13 cellular contexts compared by ENCODE assay signal in the genomic region with DNA sequence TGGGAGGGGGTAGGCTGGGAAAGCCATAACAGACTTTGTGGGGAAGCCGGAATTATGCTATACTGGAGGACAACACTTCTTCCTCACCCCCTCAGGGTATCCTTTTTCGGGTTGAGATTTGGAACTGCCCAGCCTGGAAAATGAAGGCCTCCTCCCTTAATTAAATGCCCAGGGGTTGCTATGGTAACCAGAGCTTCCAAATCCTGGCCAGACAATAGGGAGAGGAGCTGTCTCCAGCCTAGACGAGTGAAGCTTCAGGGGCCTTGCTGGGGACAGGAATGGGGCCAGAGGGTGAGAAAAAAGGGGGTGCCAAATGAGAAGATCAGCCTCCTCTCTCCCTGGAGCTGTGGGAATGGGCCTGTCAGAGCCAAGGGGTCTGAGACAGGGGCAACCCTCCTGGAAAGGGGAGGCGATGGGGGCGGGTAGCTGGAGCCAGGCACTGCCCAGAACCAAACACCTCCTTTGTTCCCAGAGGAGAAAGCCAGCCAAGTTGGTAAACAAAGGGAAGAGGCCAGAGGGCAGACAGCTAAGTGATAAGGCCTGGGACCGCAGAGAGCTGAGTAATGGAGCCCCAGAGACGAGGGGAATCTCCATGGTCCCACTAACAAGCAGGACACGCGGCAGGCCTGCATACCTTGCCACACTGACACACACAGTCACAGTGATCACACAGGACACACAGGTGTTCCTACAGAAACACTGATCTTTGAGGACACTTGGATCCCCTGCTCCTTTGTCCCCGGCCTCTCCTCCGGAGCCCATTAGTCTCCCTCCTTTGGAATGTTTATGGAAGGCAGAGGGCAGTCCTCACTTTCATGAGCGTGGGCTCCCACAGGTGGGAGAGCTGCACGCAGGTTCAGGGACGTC. TPM values are rescaled to one million over a fixed set of nuclear protein-coding genes. Genes with fewer than 3 reads are reported as not detected.
A peak's percentile ranks its signal among the peaks of the same experiment; 100 is the strongest.
DNase-seq lines count a peak whose midpoint lies in the region; ATAC-seq and TF ChIP-seq lines count a peak whose summit lies in the region.
"Had no signal": no experiment of that assay in that cellular context is flagged by ENCODE, and none has a peak within 500 bp of the region (broad histone marks: within the 10 kb centered on the region; RNA-seq: fewer than 3 reads in every experiment).

No MANE protein-coding gene starts in this region.

- H3K4me1 Mint-ChIP-seq in Caco-2 (ENCODE audit: low read depth, unreplicated experiment), result peaks cover 68% of the 10 kb centered on the region

- CTCF ChIA-PET in Caco-2 (lab: Charles Lee), result interaction anchor here (0.6 to 3.7 kb wide), 12 partner anchors 7 to 579 kb away, joined by 3 to 50 read pairs (median 4); a partner anchor contains a TSS

- H3K9me3 Mint-ChIP-seq in Caco-2 (ENCODE audit: unreplicated experiment), result no peaks in the 10 kb centered on the region
- H3K9me3 Mint-ChIP-seq: CD4-positive, CD25-positive, alpha-beta regulatory T cell had no signal

- TSS peak; percentile 94 for BruUV-seq in Caco-2 (replicated peaks; lab: Mats Ljungman, UMichigan)

- H3K27ac Mint-ChIP-seq in Caco-2 (ENCODE audit: unreplicated experiment), result peak overlapping the region; percentile 96
- H3K27ac Mint-ChIP-seq: CD4-positive, CD25-positive, alpha-beta regulatory T cell had no signal

- H3K9me3 ChIP-seq in Caco-2, result no peaks in the 10 kb centered on the region
- H3K9me3 ChIP-seq: tibial artery had no signal

- H3K36me3 Mint-ChIP-seq in Caco-2 (ENCODE audit: insufficient read depth, unreplicated experiment), result peaks cover 18% of the 10 kb centered on the region
- H3K36me3 Mint-ChIP-seq: CD4-positive, CD25-positive, alpha-beta regulatory T cell had no signal

- H3K27ac ChIP-seq in dorsolateral prefrontal cortex, result peak overlapping the region in 56 of 59 donors; percentile 1 to 84 (median 68)
- H3K27ac ChIP-seq: tibial artery had no signal

- no peaks in the 10 kb centered on the region for H3K36me3 ChIP-seq in Caco-2 (ENCODE audit: control insufficient read depth, insufficient read depth, low read length)
- H3K36me3 ChIP-seq: tibial artery had no signal

- POLR2A ChIA-PET in Caco-2 (lab: Charles Lee), result interaction anchor here (0.5 to 4.1 kb wide), 8 partner anchors 7 to 354 kb away, joined by 3 to 58 read pairs (median 8); a partner anchor contains a TSS

- H3K27me3 Mint-ChIP-seq in Caco-2 (ENCODE audit: insufficient read depth, unreplicated experiment), result no peaks in the 10 kb centered on the region

- DNase-seq in Caco-2 (peak; percentile 89 to 92), NCI-H2196 (lab: John Stamatoyannopoulos, UW; ENCODE audit: unreplicated experiment) (peak; percentile 43), dorsolateral prefrontal cortex (peak in 1 of 10 donors; percentile 47), mucosa of gallbladder (ENCODE audit: low spot score) (peak; percentile 65), GM20000 (ENCODE audit: low spot score) (no peak)
- no peak for DNase-seq in stimulated activated CD4-positive, alpha-beta T cell treated with anti-CD3 and anti-CD28 coated beads, Interleukin-4, amount 100 ng/mL, for 4 hours
- DNase-seq in stimulated activated CD4-positive, alpha-beta T cell treated with anti-CD3 and anti-CD28 coated beads, Interleukin-4, amount 100 ng/mL, for 1 hour, result no peak
- DNase-seq: CD4-positive, CD25-positive, alpha-beta regulatory T cell; NCI-H1105 treated with DMSO at 0.1 percent for 48 hours; tibial artery had no signal

- H3K4me3 ChIP-seq in Caco-2 (ENCODE audit: low read depth, low read length) (peak overlapping the region; percentile 6; the same call in 1 of the 2 replicates), dorsolateral prefrontal cortex (no peak overlapping the region)
- H3K4me3 ChIP-seq: lung, tibial artery had no signal

- peak overlapping the region; percentile 70 for H3K4me3 Mint-ChIP-seq in Caco-2 (ENCODE audit: unreplicated experiment)
- H3K4me3 Mint-ChIP-seq: CD4-positive, CD25-positive, alpha-beta regulatory T cell had no signal

- TF ChIP-seq CTCF in Caco-2 (IDR thresholded peaks at IDR 0.05; ENCODE audit: insufficient read depth in 1 of 2, low read depth in 1 of 2, low read length in 1 of 2, severe bottlenecking in 1 of 2, unreplicated experiment in 1 of 2), result no peak
- TF ChIP-seq CTCF in dorsolateral prefrontal cortex (IDR thresholded peaks at IDR 0.05 in 54 of 56, conservative IDR thresholded peaks at IDR 0.05 in 2 of 56; ENCODE audit: low read depth in 1 of 56, partially characterized antibody in 56 of 56), result no peak
- TF ChIP-seq CTCF in GM20000 (IDR thresholded peaks at IDR 0.05; ENCODE audit: extremely low read depth, missing control alignments), result no peak

- ATAC-seq in HG02623 (IDR thresholded peaks at IDR 0.05; ENCODE audit: unreplicated experiment), result no peak
- ATAC-seq: esophagus mucosa had no signal

- peaks cover 66% of the 10 kb centered on the region for H3K4me1 ChIP-seq in Caco-2

- no peaks in the 10 kb centered on the region for H3K27me3 ChIP-seq in Caco-2 (replicated peaks; ENCODE audit: control insufficient read depth, insufficient read depth, low read length)
- no peaks in the 10 kb centered on the region for H3K27me3 ChIP-seq in dorsolateral prefrontal cortex

- intact Hi-C loops in Caco-2 (cut with micrococcal nuclease; ENCODE audit: unreplicated experiment), result loop anchor here (1.0 to 2.0 kb wide), 3 partner anchors 8 to 31 kb away; a partner anchor contains a TSS
- intact Hi-C loops in dorsolateral prefrontal cortex (cut with DNase I), result no loop called here

RNA-seq across cellular contexts. Expression of a gene that starts 17.9 kb away (rescaled TPM):
- total RNA-seq in Caco-2 (2022) (5.1 and 5.2 TPM in 2 replicates), dorsolateral prefrontal cortex (100 to 1,000 TPM in 1 of 120 experiments, 10 to 100 TPM in 119; 15.3 to 117 (median 55.5) TPM), mucosa of gallbladder (14.6 TPM)

RNA-seq across cellular contexts. Expression of a gene that starts 31.6 kb away (rescaled TPM):
- total RNA-seq in Caco-2 (2022), result 151 and 152 TPM in 2 replicates
- 10 to 100 TPM; 43.5 to 81.2 (median 57.8) TPM for total RNA-seq in dorsolateral prefrontal cortex
- 85.1 TPM for total RNA-seq in mucosa of gallbladder

RNA-seq across cellular contexts. Expression of a gene that starts 41.8 kb away (rescaled TPM):
- total RNA-seq in Caco-2 (2022), result 79.5 and 83.2 TPM in 2 replicates
- total RNA-seq in dorsolateral prefrontal cortex, result 10 to 100 TPM; 12.6 to 42.0 (median 28.8) TPM
- total RNA-seq in mucosa of gallbladder, result 34.6 TPM

Comparison
In these comparisons a context has a peak if more than half of its experiments do, and no peak if none do; other contexts are left out.
1. DNase-seq: peak in Caco-2 (2 of 2), NCI-H2196 (single experiment) and mucosa of gallbladder (single experiment); none in GM20000 (single experiment), stimulated activated CD4-positive, alpha-beta T cell treated with anti-CD3 and anti-CD28 coated beads, Interleukin-4, amount 100 ng/mL, for 4 hours (0 of 2) and stimulated activated CD4-positive, alpha-beta T cell treated with anti-CD3 and anti-CD28 coated beads, Interleukin-4, amount 100 ng/mL, for 1 hour (single experiment).